9 cellular contexts compared by ENCODE assay signal in genomic region chr18:54260376-54261072, GRCh38. TPM values are rescaled to one million over a fixed set of nuclear protein-coding genes. Genes with fewer than 3 reads are reported as not detected.
DNase-seq lines count a peak whose midpoint lies in the region; ATAC-seq and TF ChIP-seq lines count a peak whose summit lies in the region.
"Had no signal": no experiment of that assay in that cellular context is flagged by ENCODE, and none has a peak within 500 bp of the region (broad histone marks: within the 10 kb centered on the region; RNA-seq: fewer than 3 reads in every experiment).

No MANE protein-coding gene starts in this region.

- TF ChIP-seq CTCF in VCaP (conservative IDR thresholded peaks at IDR 0.05) (no peak), osteoblast (IDR thresholded peaks at IDR 0.05; ENCODE audit: extremely low read depth, low read depth, low read length) (no peak), coronary artery (IDR thresholded peaks at IDR 0.05) (no peak)

- H3K4me2 ChIP-seq in osteoblast (ENCODE audit: insufficient read depth, low read length): no peak overlapping the region

- H3K4me3 ChIP-seq in osteoblast (ENCODE audit: insufficient read depth, low read length) (no peak overlapping the region), coronary artery (no peak overlapping the region)

- no peaks in the 10 kb centered on the region for H3K79me2 ChIP-seq in osteoblast (ENCODE audit: insufficient read depth, low read length)

- no peaks in the 10 kb centered on the region for H4K20me1 ChIP-seq in osteoblast (ENCODE audit: insufficient read depth, low read length)

- no peaks in the 10 kb centered on the region for H3K27me3 ChIP-seq in osteoblast (ENCODE audit: insufficient read depth, low read length)

- no peak for DNase-seq in osteoblast (ENCODE audit: insufficient read length, low spot score, missing footprints)
- DNase-seq in coronary artery (ENCODE audit: low spot score): no peak
- no peak for DNase-seq in hypothalamus (lab: John Stamatoyannopoulos, UW)
- DNase-seq in iPS-NIHi7 (ENCODE audit: extremely low spot score): no peak
- no peak for DNase-seq in DMS79 treated with DMSO at 0.1 percent for 48 hours (lab: John Stamatoyannopoulos, UW)
- DNase-seq: GOT3 had no signal

- H3K9me3 ChIP-seq in osteoblast (ENCODE audit: low read depth, low read length): no peaks in the 10 kb centered on the region

- H2AFZ ChIP-seq in osteoblast (ENCODE audit: low read length): peak overlapping the region; percentile 10

- peaks cover 6% of the 10 kb centered on the region for H3K4me1 ChIP-seq in osteoblast (ENCODE audit: insufficient read depth, low read length)

- H3K36me3 ChIP-seq in osteoblast (ENCODE audit: insufficient read depth, low read length): no peaks in the 10 kb centered on the region

- 0 out of 2 replicates have a peak overlapping the region, but pooled peaks have one; percentile 5 for H3K27ac ChIP-seq in VCaP
- H3K27ac ChIP-seq in osteoblast (ENCODE audit: low read depth, low read length): no peak overlapping the region
- peak overlapping the region in 1 of 2 donors; percentile 69 for H3K27ac ChIP-seq in coronary artery

- ATAC-seq in GM18907 (IDR thresholded peaks at IDR 0.05; ENCODE audit: unreplicated experiment) (peak; percentile 43), HG02763 (IDR thresholded peaks at IDR 0.05; ENCODE audit: unreplicated experiment) (peak; percentile 21)

RNA-seq across cellular contexts. Expression of gene POLI, which starts 8.8 kb away (rescaled TPM):
- total RNA-seq in osteoblast: 34.0 and 39.8 TPM in 2 replicates

RNA-seq across cellular contexts. Expression of gene MBD2, which starts 36.1 kb away (rescaled TPM):
- total RNA-seq in osteoblast: 23.9 and 31.5 TPM in 2 replicates
